In genomic region chrX:65014230-65014629, GRCh38 we compare ENCODE assay signal across 26 cellular contexts. TPM values are rescaled to one million over a fixed set of nuclear protein-coding genes. Genes with fewer than 3 reads are reported as not detected.
DNase-seq lines count a peak whose midpoint lies in the region; ATAC-seq, FAIRE-seq and TF ChIP-seq lines count a peak whose summit lies in the region.
"Had no signal": no experiment of that assay in that cellular context is flagged by ENCODE, and none has a peak within 500 bp of the region (broad histone marks: within the 10 kb centered on the region; RNA-seq: fewer than 3 reads in every experiment).

No MANE protein-coding gene starts in this region.

- H3K9me3 ChIP-seq in A549: no peaks in the 10 kb centered on the region
- H3K9me3 ChIP-seq in IMR-90 (ENCODE audit: control insufficient read depth, insufficient read depth, low read length): no peaks in the 10 kb centered on the region
- no peaks in the 10 kb centered on the region for H3K9me3 ChIP-seq in H1 (ENCODE audit: insufficient read depth in 2 of 2, low read depth in 1 of 2, low read length in 1 of 2)
- H3K9me3 ChIP-seq: Caco-2 had no signal

- POLR2A ChIA-PET in A549 (lab: Yijun Ruan, JAX) (no interaction called here), IMR-90 (lab: Charles Lee; ENCODE audit: unreplicated experiment) (no interaction called here), H1 (lab: Charles Lee; ENCODE audit: partially characterized antibody) (no interaction called here)

- intact Hi-C loops in IMR-90 (cut with micrococcal nuclease): no loop called here

- no TSS peak for BruUV-seq in IMR-90 (replicated peaks; lab: Mats Ljungman, UMichigan)

- H3K4me1 ChIP-seq in A549: no peaks in the 10 kb centered on the region
- H3K4me1 ChIP-seq in IMR-90 (ENCODE audit: control insufficient read depth, insufficient read depth, low read length): no peaks in the 10 kb centered on the region
- no peaks in the 10 kb centered on the region for H3K4me1 ChIP-seq in H1 (replicated peaks in 1 of 4; ENCODE audit: control insufficient read depth in 3 of 4, insufficient read depth in 4 of 4, low read length in 3 of 4)
- H3K4me1 ChIP-seq: BLaER1 treated with 17β-estradiol and CSF1 and Interleukin-3, amounts not matched to agents 10 nM and 100 nM; Caco-2 had no signal

- no peaks in the 10 kb centered on the region for H3K79me1 ChIP-seq in IMR-90 (ENCODE audit: low read depth in 1 of 2, low read length in 2 of 2)
- H3K79me1 ChIP-seq in H1 (ENCODE audit: low read depth, low read length): no peaks in the 10 kb centered on the region

- H2BK20ac ChIP-seq in IMR-90 (ENCODE audit: low read depth, low read length) (no peak overlapping the region), H1 (ENCODE audit: low read length) (no peak overlapping the region)

- H3K79me2 ChIP-seq in H1 (ENCODE audit: control insufficient read depth in 1 of 2, insufficient read depth in 2 of 2, low read length in 2 of 2): no peaks in the 10 kb centered on the region

- no peaks in the 10 kb centered on the region for H3K23me2 ChIP-seq in H1 (ENCODE audit: low read depth, low read length)

- no peak overlapping the region for H4K91ac ChIP-seq in IMR-90 (ENCODE audit: insufficient read depth, low read depth, low read length)
- H4K91ac ChIP-seq in H1 (replicated peaks; ENCODE audit: insufficient read length, low read length): no peak overlapping the region

- no peak overlapping the region for H3K23ac ChIP-seq in IMR-90 (ENCODE audit: low read depth, low read length)
- no peak overlapping the region for H3K23ac ChIP-seq in H1 (ENCODE audit: insufficient read length)

- H3K18ac ChIP-seq in IMR-90 (ENCODE audit: low read depth, low read length) (no peak overlapping the region), H1 (ENCODE audit: extremely low read depth, low read length) (no peak overlapping the region)

- H2BK120ac ChIP-seq in IMR-90 (ENCODE audit: low read depth, low read length) (no peak overlapping the region), H1 (replicated peaks; ENCODE audit: low read depth, low read length) (no peak overlapping the region)

- H4K5ac ChIP-seq in IMR-90 (ENCODE audit: low read depth, low read length): no peak overlapping the region
- no peak overlapping the region for H4K5ac ChIP-seq in H1 (ENCODE audit: insufficient read length, low read depth, low read length)

- dilution Hi-C loops in IMR-90 (cut with HindIII; ENCODE audit: low sequenced_read_pairs, unreplicated experiment): no loop called here

- H3K4ac ChIP-seq in IMR-90 (ENCODE audit: low read depth, low read length) (no peak overlapping the region), H1 (replicated peaks; ENCODE audit: insufficient read length, low read depth, low read length) (no peak overlapping the region)

- H3K27ac ChIP-seq in A549: no peak overlapping the region
- H3K27ac ChIP-seq in IMR-90 (ENCODE audit: insufficient read depth, low read length): no peak overlapping the region
- H3K27ac ChIP-seq in H1 (ENCODE audit: low read depth, low read length): no peak overlapping the region
- H3K27ac ChIP-seq: BLaER1 treated with 17β-estradiol and CSF1 and Interleukin-3, amounts not matched to agents 10 nM and 100 nM; C4-2B had no signal

- no peak overlapping the region for H3K9ac ChIP-seq in IMR-90 (ENCODE audit: low read depth, low read length)
- H3K9ac ChIP-seq in H1 (replicated peaks in 1 of 4; ENCODE audit: extremely low read depth in 1 of 4, low read depth in 3 of 4, low read length in 3 of 4): no peak overlapping the region
- H3K9ac ChIP-seq: BLaER1 treated with 17β-estradiol and CSF1 and Interleukin-3, amounts not matched to agents 10 nM and 100 nM had no signal

- H3K4me3 ChIP-seq in A549 (no peak overlapping the region), IMR-90 (ENCODE audit: insufficient read depth, low read depth, low read length) (no peak overlapping the region), H1 (ENCODE audit: extremely low read depth in 1 of 4, insufficient read depth in 2 of 4, low read depth in 3 of 4, low read length in 4 of 4) (no peak overlapping the region)
- H3K4me3 ChIP-seq: BLaER1 treated with 17β-estradiol and CSF1 and Interleukin-3, amounts not matched to agents 10 nM and 100 nM; GM12878 had no signal

- H3K27me3 ChIP-seq in IMR-90 (ENCODE audit: control insufficient read depth, insufficient read depth, low read length) (no peaks in the 10 kb centered on the region), H1 (replicated peaks in 1 of 4; ENCODE audit: control insufficient read depth in 3 of 4, extremely low read depth in 1 of 4, insufficient read depth in 3 of 4, low read length in 3 of 4) (no peaks in the 10 kb centered on the region)

- DNase-seq in A549 (ENCODE audit: low read depth in 1 of 2, low spot score in 1 of 2) (no peak), IMR-90 (no peak), H1 (ENCODE audit: low read depth in 1 of 2, low spot score in 2 of 2) (no peak), NCI-H2196 treated with DMSO at 0.1 percent for 48 hours (lab: John Stamatoyannopoulos, UW; ENCODE audit: unreplicated experiment) (no peak), D721Med (ENCODE audit: insufficient read length, low spot score) (no peak)
- DNase-seq: 8988T; AML-193; Caco-2; Calu3; CD4-positive, alpha-beta T cell; CD8-positive, alpha-beta T cell; DMS 273 treated with DMSO at 0.1 percent for 48 hours; DMS153; DMS53; DMS79; DND-41; EL; GDM1 had no signal

- no peak overlapping the region for H2BK12ac ChIP-seq in H1 (ENCODE audit: low read depth, low read length)

- TF ChIP-seq RAD21 in A549 (conservative IDR thresholded peaks at IDR 0.05 in 1 of 2, IDR thresholded peaks at IDR 0.05 in 1 of 2) (no peak), IMR-90 (IDR thresholded peaks at IDR 0.05; ENCODE audit: low read length) (no peak), H1 (IDR thresholded peaks at IDR 0.05 in 1 of 2, conservative IDR thresholded peaks at IDR 0.05 in 1 of 2; ENCODE audit: low read depth in 2 of 2, low read length in 2 of 2) (no peak)

- H4K20me1 ChIP-seq in IMR-90 (ENCODE audit: insufficient read depth, low read length) (no peaks in the 10 kb centered on the region), H1 (replicated peaks in 1 of 2; ENCODE audit: control insufficient read depth in 1 of 2, insufficient read depth in 2 of 2, low read length in 2 of 2) (no peaks in the 10 kb centered on the region)
- H4K20me1 ChIP-seq: BLaER1 treated with 17β-estradiol and CSF1 and Interleukin-3, amounts not matched to agents 10 nM and 100 nM had no signal

- no peak for TF ChIP-seq POLR2A in A549 (IDR thresholded peaks at IDR 0.05; ENCODE audit: low read length)
- no peak for TF ChIP-seq POLR2A in IMR-90 (IDR thresholded peaks at IDR 0.05; ENCODE audit: low read depth, low read length)
- TF ChIP-seq POLR2A in H1 (IDR thresholded peaks at IDR 0.05; ENCODE audit: control extremely low read depth in 1 of 2, low read depth in 2 of 2, low read length in 2 of 2): no peak

- H3K56ac ChIP-seq in IMR-90 (ENCODE audit: extremely low read depth, insufficient read depth, low read length) (no peak overlapping the region), H1 (replicated peaks; ENCODE audit: insufficient read length, low read depth, low read length) (no peak overlapping the region)

- no peak overlapping the region for H2BK5ac ChIP-seq in IMR-90 (ENCODE audit: low read depth, low read length, poor library complexity, severe bottlenecking)
- no peak overlapping the region for H2BK5ac ChIP-seq in H1 (ENCODE audit: low read depth, low read length)

- CTCF ChIA-PET in A549 (lab: Yijun Ruan, JAX): no interaction called here
- CTCF ChIA-PET in IMR-90 (lab: Yijun Ruan, JAX): interaction anchor here (1.0 kb wide), 1 partner anchor 13 kb away, joined by 3 read pairs; no protein-coding TSS in a partner anchor
- CTCF ChIA-PET in H1 (lab: Charles Lee; ENCODE audit: partially characterized antibody): no interaction called here

- TF ChIP-seq EP300 in A549 (IDR thresholded peaks at IDR 0.05) (no peak), H1 (IDR thresholded peaks at IDR 0.05; ENCODE audit: borderline replicate concordance in 1 of 2, low read depth in 2 of 2, low read length in 2 of 2) (no peak)

- H3K4me2 ChIP-seq in A549: no peak overlapping the region
- H3K4me2 ChIP-seq in IMR-90 (ENCODE audit: low read depth, low read length): no peak overlapping the region
- no peak overlapping the region for H3K4me2 ChIP-seq in H1 (ENCODE audit: insufficient read depth in 1 of 2, low read depth in 2 of 2, low read length in 2 of 2)
- H3K4me2 ChIP-seq: BLaER1 treated with 17β-estradiol and CSF1 and Interleukin-3, amounts not matched to agents 10 nM and 100 nM had no signal

- H3K14ac ChIP-seq in IMR-90 (replicated peaks; ENCODE audit: low read depth, low read length) (no peak overlapping the region), H1 (ENCODE audit: insufficient read length) (no peak overlapping the region)

- no peak for ATAC-seq in A549
- no peak for ATAC-seq in IMR-90 (ENCODE audit: low read depth)
- ATAC-seq: CD8-positive, alpha-beta T cell; GM12878 had no signal

- H2AK9ac ChIP-seq in IMR-90 (replicated peaks; ENCODE audit: low read depth, low read length, poor library complexity): no peak overlapping the region

- FAIRE-seq in A549 (lab: Jason Lieb, UNC): no peak
- FAIRE-seq in H1 (lab: Jason Lieb, UNC): no peak
- FAIRE-seq in D721Med (lab: Jason Lieb, UNC): no peak
- FAIRE-seq: A204.1, GM12878, GM12892, GM18507 had no signal

- H2AK5ac ChIP-seq in IMR-90 (ENCODE audit: low read depth, low read length) (no peak overlapping the region), H1 (ENCODE audit: low read depth, low read length) (no peak overlapping the region)

- no peak overlapping the region for H2AFZ ChIP-seq in IMR-90 (replicated peaks; ENCODE audit: low read length, poor library complexity)
- H2AFZ ChIP-seq in H1 (ENCODE audit: low read length): no peak overlapping the region

- H2BK15ac ChIP-seq in IMR-90 (ENCODE audit: low read depth, low read length) (no peak overlapping the region), H1 (ENCODE audit: low read length) (no peak overlapping the region)

- no peaks in the 10 kb centered on the region for H3K9me1 ChIP-seq in IMR-90 (ENCODE audit: insufficient read depth, low read length)

- H4K8ac ChIP-seq in IMR-90 (ENCODE audit: low read depth in 2 of 2, low read length in 2 of 2) (no peak overlapping the region), H1 (ENCODE audit: extremely low read depth, insufficient read depth, low read length) (no peak overlapping the region)

- no peaks in the 10 kb centered on the region for H3K36me3 ChIP-seq in IMR-90 (ENCODE audit: control insufficient read depth, insufficient read depth, low read length)
- no peaks in the 10 kb centered on the region for H3K36me3 ChIP-seq in H1 (ENCODE audit: control insufficient read depth in 2 of 4, insufficient read depth in 4 of 4, low read length in 3 of 4)
- H3K36me3 ChIP-seq: BLaER1 treated with 17β-estradiol and CSF1 and Interleukin-3, amounts not matched to agents 10 nM and 100 nM had no signal

- no peak for TF ChIP-seq CTCF in A549 (IDR thresholded peaks at IDR 0.05)
- no peak for TF ChIP-seq CTCF in IMR-90 (conservative IDR thresholded peaks at IDR 0.05; ENCODE audit: low read depth, low read length)
- no peak for TF ChIP-seq CTCF in H1 (IDR thresholded peaks at IDR 0.05; ENCODE audit: control extremely low read depth in 1 of 3, insufficient read depth in 1 of 3, low read depth in 1 of 3, low read length in 3 of 3)
- TF ChIP-seq CTCF in D721Med (IDR thresholded peaks at IDR 0.05; ENCODE audit: insufficient read depth, missing control alignments): no peak

- in situ Hi-C loops in IMR-90 (cut with MboI; ENCODE audit: low sequenced_read_pairs): no loop called here

RNA-seq across cellular contexts. Expression of gene ZC3H12B, which starts 20.4 kb away (rescaled TPM):
- polyA plus RNA-seq in A549 (2011; rRNA removed): 0.01 TPM in 1 of 2 replicates, not detected in the other
- not detected in 2 replicates for polyA plus RNA-seq in A549 (2012; cell fraction: cytosol; rRNA removed)
- polyA plus RNA-seq in A549 (2012; cell fraction: nucleus; rRNA removed): not detected in 2 replicates
- polyA plus RNA-seq in A549 (2017; fragmentation: RNase III; extraction: RNeasy Plus Mini Kit Qiagen cat#74134 plus additional on column Dnase treatment): not detected in 3 replicates
- not detected in 2 replicates for polyA minus RNA-seq in A549 (2011; rRNA and poly(A)+ RNA removed)
- 0.18 and 0.28 TPM in 2 replicates for total RNA-seq in IMR-90 (2012; rRNA removed)
- polyA plus RNA-seq in IMR-90 (2012; rRNA removed): 0.17 and 0.32 TPM in 2 replicates
- 0.02 and 0.07 TPM in 2 replicates for polyA plus RNA-seq in IMR-90 (2012; cell fraction: cytosol; rRNA removed)
- 0.08 and 0.63 TPM in 2 replicates for polyA plus RNA-seq in IMR-90 (2012; cell fraction: nucleus; rRNA removed; ENCODE audit: low replicate concordance)
- total RNA-seq in H1 (2021; fragmentation: NEBNext Ultra II Directional; extraction: Animal tissue kit (Norgen Biotek cat#: 25700)): 1.5 and 2.1 TPM in 2 replicates
- 0.91 and 1.1 TPM in 2 replicates for polyA plus RNA-seq in H1 (2011; rRNA removed)
- polyA plus RNA-seq in H1 (2011; cell fraction: cytosol; rRNA removed): 1.1 TPM
- 1.4 TPM for polyA plus RNA-seq in H1 (2011; cell fraction: nucleus; rRNA removed)
- 1.2 to 1.9 TPM (median 1.4 TPM) in 4 replicates for polyA plus RNA-seq in H1 (2012, experiment 1 of 2)
- polyA plus RNA-seq in H1 (2012, experiment 2 of 2): 0.09 TPM
- polyA plus RNA-seq in H1 (2013, experiment 1 of 2): 0.77 TPM
- 0.77 TPM for polyA plus RNA-seq in H1 (2013, experiment 2 of 2)
- 3.0 and 5.2 TPM in 2 replicates for polyA minus RNA-seq in H1 (2011; rRNA and poly(A)+ RNA removed)
- polyA minus RNA-seq in H1 (2011; cell fraction: cytosol; rRNA and poly(A)+ RNA removed): 1.3 TPM
- polyA minus RNA-seq in H1 (2011; cell fraction: nucleus; rRNA and poly(A)+ RNA removed): 3.7 TPM
- total RNA-seq: Calu3, Daoy, G401, GM12878 had no signal

RNA-seq across cellular contexts. Expression of gene ZC4H2, which starts 38.0 kb away (rescaled TPM):
- 6.0 and 7.4 TPM in 2 replicates for polyA plus RNA-seq in A549 (2011; rRNA removed)
- polyA plus RNA-seq in A549 (2012; cell fraction: cytosol; rRNA removed): 2.0 and 2.2 TPM in 2 replicates
- polyA plus RNA-seq in A549 (2012; cell fraction: nucleus; rRNA removed): 2.3 and 3.9 TPM in 2 replicates
- 2.8 to 4.2 TPM (median 3.7 TPM) in 3 replicates for polyA plus RNA-seq in A549 (2017; fragmentation: RNase III; extraction: RNeasy Plus Mini Kit Qiagen cat#74134 plus additional on column Dnase treatment)
- polyA minus RNA-seq in A549 (2011; rRNA and poly(A)+ RNA removed): 2.8 and 3.3 TPM in 2 replicates
- total RNA-seq in IMR-90 (2012; rRNA removed): 9.2 and 10.6 TPM in 2 replicates
- 13.6 and 15.3 TPM in 2 replicates for polyA plus RNA-seq in IMR-90 (2012; rRNA removed)
- polyA plus RNA-seq in IMR-90 (2012; cell fraction: cytosol; rRNA removed): 8.1 and 17.3 TPM in 2 replicates
- polyA plus RNA-seq in IMR-90 (2012; cell fraction: nucleus; rRNA removed; ENCODE audit: low replicate concordance): 8.6 and 19.6 TPM in 2 replicates
- total RNA-seq in H1 (2021; fragmentation: NEBNext Ultra II Directional; extraction: Animal tissue kit (Norgen Biotek cat#: 25700)): 25.4 and 25.9 TPM in 2 replicates
- 29.3 and 29.6 TPM in 2 replicates for polyA plus RNA-seq in H1 (2011; rRNA removed)
- 40.7 TPM for polyA plus RNA-seq in H1 (2011; cell fraction: cytosol; rRNA removed)
- 35.0 TPM for polyA plus RNA-seq in H1 (2011; cell fraction: nucleus; rRNA removed)
- polyA plus RNA-seq in H1 (2012, experiment 1 of 2): 27.6 to 33.7 TPM (median 27.9 TPM) in 4 replicates
- polyA plus RNA-seq in H1 (2012, experiment 2 of 2): 18.2 TPM
- 16.9 TPM for polyA plus RNA-seq in H1 (2013, experiment 1 of 2)
- 19.3 TPM for polyA plus RNA-seq in H1 (2013, experiment 2 of 2)
- polyA minus RNA-seq in H1 (2011; rRNA and poly(A)+ RNA removed): 26.7 and 31.0 TPM in 2 replicates
- polyA minus RNA-seq in H1 (2011; cell fraction: cytosol; rRNA and poly(A)+ RNA removed): 9.5 TPM
- polyA minus RNA-seq in H1 (2011; cell fraction: nucleus; rRNA and poly(A)+ RNA removed): 28.6 TPM
- total RNA-seq: G401 had no signal

Comparison
In these comparisons a context has a peak if more than half of its experiments do, and no peak if none do; other contexts are left out.
1. Of the 18 proteins assayed by ChIP-seq in both H1 and A549: peak only in H1: none; only in A549: none; in both: MAFK; in neither: 17.